In genomic region chr5:66851306-66851705, GRCh38 we compare ENCODE assay signal across 1 cellular context.
TF ChIP-seq lines count a peak whose summit lies in the region.

No MANE protein-coding gene starts in this region.

TF ChIP-seq in IMR-90, 13 proteins besides CTCF, POLR2A, EP300 and RAD21 (continued from another document):
- TF ChIP-seq NFE2L2 (IDR thresholded peaks at IDR 0.05; ENCODE audit: low read depth, low read length): no peak
- TF ChIP-seq CHD1 (IDR thresholded peaks at IDR 0.05; ENCODE audit: low read depth, low read length): no peak
- no peak for TF ChIP-seq CEBPB (IDR thresholded peaks at IDR 0.05; ENCODE audit: low read depth, low read length)
